Comparison of ENCODE assay signal across 13 cellular contexts in the genomic region with DNA sequence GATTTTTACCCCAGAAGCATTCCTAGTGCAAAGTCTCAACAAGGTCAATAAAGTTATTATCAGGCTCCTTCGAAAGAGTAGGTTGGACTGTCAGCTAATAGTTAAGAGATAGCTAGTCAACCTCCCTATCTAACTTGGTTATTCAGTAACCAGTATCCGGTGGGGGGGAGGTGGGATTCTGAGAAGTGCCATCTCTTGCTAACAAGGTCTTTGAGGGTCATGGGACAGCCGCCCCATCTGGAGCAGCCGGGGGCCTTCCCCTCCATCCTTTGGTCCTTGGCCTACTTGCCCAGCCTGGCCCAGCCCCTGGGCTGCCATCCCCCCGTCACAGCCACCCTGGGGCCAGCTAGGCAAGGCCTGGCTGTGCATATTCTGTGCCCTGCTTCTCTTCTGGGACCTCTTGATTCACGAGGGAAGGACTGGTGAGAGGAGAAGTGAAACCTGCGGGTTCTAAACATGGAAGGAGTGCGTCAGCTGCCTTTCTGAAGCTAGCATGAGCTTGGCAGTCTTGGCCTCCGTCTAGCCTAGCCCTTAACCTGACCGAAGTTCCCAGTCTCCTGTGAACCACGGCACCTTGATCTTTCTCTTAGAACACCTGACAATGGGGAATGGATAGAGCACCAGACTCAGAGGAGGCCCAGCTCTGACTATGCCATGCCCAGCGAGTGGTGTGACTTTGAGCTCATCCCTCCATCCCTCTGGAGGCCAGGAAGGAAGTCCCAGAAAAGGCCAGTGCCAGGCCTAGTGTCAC. TPM values are rescaled to one million over a fixed set of nuclear protein-coding genes. Genes with fewer than 3 reads are reported as not detected.
DNase-seq lines count a peak whose midpoint lies in the region; ATAC-seq and TF ChIP-seq lines count a peak whose summit lies in the region.
"Had no signal": no experiment of that assay in that cellular context is flagged by ENCODE, and none has a peak within 500 bp of the region (broad histone marks: within the 10 kb centered on the region; RNA-seq: fewer than 3 reads in every experiment).

No MANE protein-coding gene starts in this region.

- intact Hi-C loops in Caco-2 (cut with micrococcal nuclease; ENCODE audit: unreplicated experiment): no loop called here
- intact Hi-C loops in head of caudate nucleus (cut with DNase I): no loop called here

- no peaks in the 10 kb centered on the region for H3K27me3 ChIP-seq in Caco-2 (replicated peaks; ENCODE audit: control insufficient read depth, insufficient read depth, low read length)
- H3K27me3 ChIP-seq: thyroid gland had no signal

- CTCF ChIA-PET in Caco-2 (lab: Charles Lee) (interaction anchor here (1.0 to 1.2 kb wide), 2 partner anchors 9 to 19 kb away, joined by 4 to 7 read pairs; a partner anchor contains a TSS), WTC11 (lab: Charles Lee) (interaction anchor here (0.7 to 3.0 kb wide), 3 partner anchors 11 to 19 kb away, joined by 3 to 14 read pairs (median 5); no protein-coding TSS in a partner anchor)

- H3K27ac Mint-ChIP-seq in Caco-2 (ENCODE audit: unreplicated experiment): peak overlapping the region; percentile 61
- H3K27ac Mint-ChIP-seq in activated T-helper 17 cell treated with anti-CD3 and anti-CD28 coated beads, Interleukin-2, amount 50 U/mL, for 72 hours: no peak overlapping the region
- no peak overlapping the region for H3K27ac Mint-ChIP-seq in WTC11
- H3K27ac Mint-ChIP-seq: nephron had no signal

- POLR2A ChIA-PET in Caco-2 (lab: Charles Lee) (interaction anchor here (0.6 kb wide), 1 partner anchor 345 kb away, joined by 3 read pairs; no protein-coding TSS in a partner anchor), WTC11 (lab: Charles Lee) (interaction anchor here (0.6 kb wide), 1 partner anchor 1371 kb away, joined by 3 read pairs; no protein-coding TSS in a partner anchor)

- H3K36me3 Mint-ChIP-seq in Caco-2 (ENCODE audit: insufficient read depth, unreplicated experiment) (peaks cover 6% of the 10 kb centered on the region), WTC11 (no peaks in the 10 kb centered on the region)
- no peaks in the 10 kb centered on the region for H3K36me3 Mint-ChIP-seq in activated T-helper 17 cell treated with anti-CD3 and anti-CD28 coated beads, Interleukin-2, amount 50 U/mL, for 72 hours (ENCODE audit: low read depth)

- no peaks in the 10 kb centered on the region for H3K9me3 ChIP-seq in Caco-2
- H3K9me3 ChIP-seq: thyroid gland had no signal

- ATAC-seq in GM21367 (IDR thresholded peaks at IDR 0.05; ENCODE audit: unreplicated experiment) (peak; percentile 80), HG03457 (IDR thresholded peaks at IDR 0.05; ENCODE audit: unreplicated experiment) (peak; percentile 69), WTC11 (no peak)
- ATAC-seq in activated T-helper 17 cell treated with anti-CD3 and anti-CD28 coated beads, Interleukin-2, amount 50 U/mL, for 72 hours (replicated peaks): no peak
- ATAC-seq: Panc1 had no signal

- H3K27me3 Mint-ChIP-seq in Caco-2 (ENCODE audit: insufficient read depth, unreplicated experiment): no peaks in the 10 kb centered on the region
- H3K27me3 Mint-ChIP-seq in activated T-helper 17 cell treated with anti-CD3 and anti-CD28 coated beads, Interleukin-2, amount 50 U/mL, for 72 hours: peaks cover 22% of the 10 kb centered on the region
- no peaks in the 10 kb centered on the region; the same call in 1 of the 2 replicates for H3K27me3 Mint-ChIP-seq in WTC11 (ENCODE audit: low read depth)

- DNase-seq in Caco-2: peak; percentile 42 to 57
- peak in 24 of 42 donors; percentile 14 to 63 (median 40) for DNase-seq in head of caudate nucleus
- no peak for DNase-seq in AG20443 (ENCODE audit: low spot score)
- DNase-seq in HK-2 (ENCODE audit: unreplicated experiment): no peak
- no peak for DNase-seq in WTC11 (ENCODE audit: low spot score)
- DNase-seq: AML-193 had no signal

- BruUV-seq in Caco-2 (replicated peaks; lab: Mats Ljungman, UMichigan): no TSS peak

- H3K9me3 Mint-ChIP-seq in Caco-2 (ENCODE audit: unreplicated experiment): no peaks in the 10 kb centered on the region
- no peaks in the 10 kb centered on the region for H3K9me3 Mint-ChIP-seq in activated T-helper 17 cell treated with anti-CD3 and anti-CD28 coated beads, Interleukin-2, amount 50 U/mL, for 72 hours
- no peaks in the 10 kb centered on the region for H3K9me3 Mint-ChIP-seq in WTC11
- H3K9me3 Mint-ChIP-seq: central memory CD8-positive, alpha-beta T cell; nephron had no signal

- H3K4me1 ChIP-seq in Caco-2: peaks cover 54% of the 10 kb centered on the region
- H3K4me1 ChIP-seq: thyroid gland had no signal

- TF ChIP-seq CTCF in Caco-2 (IDR thresholded peaks at IDR 0.05; ENCODE audit: insufficient read depth in 1 of 2, low read depth in 1 of 2, low read length in 1 of 2, severe bottlenecking in 1 of 2, unreplicated experiment in 1 of 2) (no peak), WTC11 (IDR thresholded peaks at IDR 0.05) (no peak)

- H3K4me3 Mint-ChIP-seq in Caco-2 (ENCODE audit: unreplicated experiment) (peak overlapping the region; percentile 18), WTC11 (no peak overlapping the region)
- H3K4me3 Mint-ChIP-seq in activated T-helper 17 cell treated with anti-CD3 and anti-CD28 coated beads, Interleukin-2, amount 50 U/mL, for 72 hours: no peak overlapping the region
- H3K4me3 Mint-ChIP-seq: central memory CD8-positive, alpha-beta T cell; nephron had no signal

- H3K4me1 Mint-ChIP-seq in Caco-2 (ENCODE audit: low read depth, unreplicated experiment): peaks cover 42% of the 10 kb centered on the region
- H3K4me1 Mint-ChIP-seq in activated T-helper 17 cell treated with anti-CD3 and anti-CD28 coated beads, Interleukin-2, amount 50 U/mL, for 72 hours: no peaks in the 10 kb centered on the region
- H3K4me1 Mint-ChIP-seq in WTC11: peaks cover 16% of the 10 kb centered on the region

- no peak overlapping the region for H3K4me3 ChIP-seq in Caco-2 (ENCODE audit: low read depth, low read length)
- H3K4me3 ChIP-seq: thyroid gland had no signal

- H3K36me3 ChIP-seq in Caco-2 (ENCODE audit: control insufficient read depth, insufficient read depth, low read length): no peaks in the 10 kb centered on the region
- H3K36me3 ChIP-seq: thyroid gland had no signal

TF ChIP-seq in WTC11, 78 proteins besides CTCF, POLR2A, EP300 and RAD21 (continues in another document):
- TF ChIP-seq TEAD4 (CRISPR knock-in tag; IDR thresholded peaks at IDR 0.05): no peak
- TF ChIP-seq, protein P1, sequence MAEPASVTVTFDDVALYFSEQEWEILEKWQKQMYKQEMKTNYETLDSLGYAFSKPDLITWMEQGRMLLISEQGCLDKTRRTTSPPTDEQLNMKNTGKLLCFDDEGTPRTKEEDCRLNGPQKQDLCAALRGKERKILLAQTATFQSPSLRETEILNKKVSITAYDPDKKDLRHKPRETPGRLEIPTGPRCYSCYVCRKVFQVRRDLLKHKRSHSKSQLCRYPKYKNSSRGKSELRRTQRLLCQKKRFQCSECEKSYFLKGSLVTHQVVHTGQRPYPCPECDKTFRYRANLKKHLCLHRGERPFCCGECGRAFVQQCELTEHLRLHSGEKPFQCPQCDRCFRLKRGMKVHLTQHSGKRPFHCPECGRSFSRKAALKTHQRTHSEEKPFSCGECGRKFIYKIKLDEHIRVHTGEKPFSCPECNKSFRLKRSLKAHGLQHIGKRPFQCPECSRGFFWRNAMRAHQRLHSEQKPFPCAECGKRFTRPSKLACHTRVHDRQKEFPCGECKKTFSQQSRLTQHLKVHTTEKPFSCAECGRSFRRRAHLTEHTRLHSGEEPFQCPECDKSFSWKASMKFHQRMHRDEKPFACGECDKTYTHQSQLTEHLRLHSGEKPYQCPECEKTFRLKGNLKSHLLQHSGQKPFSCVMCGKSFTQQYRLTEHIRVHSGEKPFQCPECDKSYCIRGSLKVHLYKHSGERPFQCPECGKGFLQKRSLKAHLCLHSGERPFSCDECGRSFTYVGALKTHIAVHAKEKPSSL (CRISPR knock-in tag; conservative IDR thresholded peaks at IDR 0.05): no peak
- no peak for TF ChIP-seq ELF4 (CRISPR knock-in tag; IDR thresholded peaks at IDR 0.05; ENCODE audit: low read depth)
- TF ChIP-seq, protein P2, sequence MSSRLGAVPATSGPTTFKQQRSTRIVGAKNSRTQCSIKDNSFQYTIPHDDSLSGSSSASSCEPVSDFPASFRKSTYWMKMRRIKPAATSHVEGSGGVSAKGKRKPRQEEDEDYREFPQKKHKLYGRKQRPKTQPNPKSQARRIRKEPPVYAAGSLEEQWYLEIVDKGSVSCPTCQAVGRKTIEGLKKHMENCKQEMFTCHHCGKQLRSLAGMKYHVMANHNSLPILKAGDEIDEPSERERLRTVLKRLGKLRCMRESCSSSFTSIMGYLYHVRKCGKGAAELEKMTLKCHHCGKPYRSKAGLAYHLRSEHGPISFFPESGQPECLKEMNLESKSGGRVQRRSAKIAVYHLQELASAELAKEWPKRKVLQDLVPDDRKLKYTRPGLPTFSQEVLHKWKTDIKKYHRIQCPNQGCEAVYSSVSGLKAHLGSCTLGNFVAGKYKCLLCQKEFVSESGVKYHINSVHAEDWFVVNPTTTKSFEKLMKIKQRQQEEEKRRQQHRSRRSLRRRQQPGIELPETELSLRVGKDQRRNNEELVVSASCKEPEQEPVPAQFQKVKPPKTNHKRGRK (CRISPR knock-in tag; IDR thresholded peaks at IDR 0.05; ENCODE audit: borderline replicate concordance): no peak
- no peak for TF ChIP-seq CREB1 (CRISPR knock-in tag; IDR thresholded peaks at IDR 0.05)
- TF ChIP-seq NR2C2 (CRISPR knock-in tag; IDR thresholded peaks at IDR 0.05): no peak
- TF ChIP-seq IRF2 (CRISPR knock-in tag; IDR thresholded peaks at IDR 0.05; ENCODE audit: borderline replicate concordance, low read depth): no peak
- TF ChIP-seq, protein P3, sequence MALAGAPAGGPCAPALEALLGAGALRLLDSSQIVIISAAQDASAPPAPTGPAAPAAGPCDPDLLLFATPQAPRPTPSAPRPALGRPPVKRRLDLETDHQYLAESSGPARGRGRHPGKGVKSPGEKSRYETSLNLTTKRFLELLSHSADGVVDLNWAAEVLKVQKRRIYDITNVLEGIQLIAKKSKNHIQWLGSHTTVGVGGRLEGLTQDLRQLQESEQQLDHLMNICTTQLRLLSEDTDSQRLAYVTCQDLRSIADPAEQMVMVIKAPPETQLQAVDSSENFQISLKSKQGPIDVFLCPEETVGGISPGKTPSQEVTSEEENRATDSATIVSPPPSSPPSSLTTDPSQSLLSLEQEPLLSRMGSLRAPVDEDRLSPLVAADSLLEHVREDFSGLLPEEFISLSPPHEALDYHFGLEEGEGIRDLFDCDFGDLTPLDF (CRISPR knock-in tag; IDR thresholded peaks at IDR 0.05): no peak

RNA-seq across cellular contexts. Expression of a gene that starts 9.3 kb away (rescaled TPM):
- total RNA-seq in Caco-2 (2022) (11.4 and 13.8 TPM in 2 replicates), WTC11 (2021) (1.3 to 2.2 TPM (median 2.1 TPM) in 3 replicates)
- 1 to 10 TPM; 1.6 to 2.6 TPM for total RNA-seq in activated T-helper 17 cell treated with anti-CD3 and anti-CD28 coated beads, Interleukin-2, amount 50 U/mL, for 72 hours

RNA-seq across cellular contexts. Expression of a gene that starts 39.0 kb away (rescaled TPM):
- total RNA-seq in Caco-2 (2022) (15.5 and 20.3 TPM in 2 replicates), WTC11 (2021) (10.3 to 12.4 TPM (median 11.0 TPM) in 3 replicates)
- total RNA-seq in activated T-helper 17 cell treated with anti-CD3 and anti-CD28 coated beads, Interleukin-2, amount 50 U/mL, for 72 hours: 10 to 100 TPM; 11.3 to 14.2 TPM

Comparison
In these comparisons a context has a peak if more than half of its experiments do, and no peak if none do; other contexts are left out.
1. DNase-seq: peak in Caco-2 (2 of 2) and head of caudate nucleus (24 of 42); none in AG20443 (single experiment), HK-2 (single experiment) and WTC11 (single experiment).
2. ATAC-seq: peak in GM21367 (single experiment) and HG03457 (single experiment); none in activated T-helper 17 cell treated with anti-CD3 and anti-CD28 coated beads, Interleukin-2, amount 50 U/mL, for 72 hours (single experiment) and WTC11 (single experiment).